34 cellular contexts compared by ENCODE assay signal in the genomic region with DNA sequence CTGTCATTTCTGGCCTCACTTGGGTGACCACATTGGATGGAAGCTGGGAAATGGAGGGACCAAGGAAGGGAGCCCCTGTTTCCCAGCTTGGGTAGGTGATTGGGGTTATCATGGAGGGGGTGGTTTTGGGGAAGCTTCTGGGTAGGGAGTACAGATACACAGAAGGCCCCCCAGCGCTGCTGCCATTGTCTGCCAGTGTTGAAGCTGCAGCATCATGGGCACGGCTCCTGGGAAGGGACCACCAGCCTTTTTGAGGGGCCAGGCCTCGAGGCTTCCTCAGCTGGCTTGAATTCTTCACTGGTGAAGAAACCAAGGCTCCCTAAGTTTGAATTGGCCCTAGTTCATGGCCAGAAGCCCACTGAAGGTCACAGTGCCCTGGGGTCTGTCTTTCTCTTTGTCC. TPM values are rescaled to one million over a fixed set of nuclear protein-coding genes. Genes with fewer than 3 reads are reported as not detected.
DNase-seq lines count a peak whose midpoint lies in the region; ATAC-seq, FAIRE-seq and TF ChIP-seq lines count a peak whose summit lies in the region.
"Had no signal": no experiment of that assay in that cellular context is flagged by ENCODE, and none has a peak within 500 bp of the region (broad histone marks: within the 10 kb centered on the region; RNA-seq: fewer than 3 reads in every experiment).

No MANE protein-coding gene starts in this region.

- H3K36me3 Mint-ChIP-seq in activated CD8-positive, alpha-beta T cell treated with anti-CD3 and anti-CD28 coated beads, Interleukin-2, amount 10 ng/mL, durations not matched to agents 7 days and 5 days (ENCODE audit: low read depth): no peaks in the 10 kb centered on the region
- H3K36me3 Mint-ChIP-seq in activated naive CD8-positive, alpha-beta T cell treated with anti-CD3 and anti-CD28 coated beads for 36 hours: no peaks in the 10 kb centered on the region
- H3K36me3 Mint-ChIP-seq: CD14-positive monocyte; CD4-positive, alpha-beta memory T cell; CD4-positive, CD25-positive, alpha-beta regulatory T cell; CD8-positive, alpha-beta memory T cell; CD8-positive, alpha-beta T cell had no signal

- H3K4me3 Mint-ChIP-seq in activated CD8-positive, alpha-beta T cell treated with anti-CD3 and anti-CD28 coated beads, Interleukin-2, amount 10 ng/mL, durations not matched to agents 7 days and 5 days: no peak overlapping the region
- no peak overlapping the region for H3K4me3 Mint-ChIP-seq in activated naive CD8-positive, alpha-beta T cell treated with anti-CD3 and anti-CD28 coated beads for 36 hours
- H3K4me3 Mint-ChIP-seq: B cell; CD14-positive monocyte; CD4-positive, alpha-beta memory T cell; CD4-positive, alpha-beta T cell; CD8-positive, alpha-beta memory T cell; CD8-positive, alpha-beta T cell had no signal

- FAIRE-seq in bronchial epithelial cell (lab: Jason Lieb, UNC): peak; percentile 18
- FAIRE-seq: A204.1, A549, D721Med had no signal

- H3K9ac ChIP-seq in BLaER1: no peak overlapping the region
- H3K9ac ChIP-seq in BLaER1 treated with 17β-estradiol and CSF1 and Interleukin-3, amounts not matched to agents 10 nM and 100 nM: no peak overlapping the region

- H3K27me3 ChIP-seq in BLaER1: no peaks in the 10 kb centered on the region
- H3K27me3 ChIP-seq in BLaER1 treated with 17β-estradiol and CSF1 and Interleukin-3, amounts not matched to agents 10 nM and 100 nM: no peaks in the 10 kb centered on the region
- H3K27me3 ChIP-seq in bronchial epithelial cell (ENCODE audit: control insufficient read depth, insufficient read depth, low read length): peaks cover 4% of the 10 kb centered on the region
- H3K27me3 ChIP-seq: BE2C had no signal

- POLR2A ChIA-PET in activated CD8-positive, alpha-beta T cell treated with anti-CD3 and anti-CD28 coated beads, Interleukin-2, amount 10 ng/mL, durations not matched to agents 7 days and 5 days (lab: Charles Lee): no interaction called here

- H3K27ac Mint-ChIP-seq in activated CD8-positive, alpha-beta T cell treated with anti-CD3 and anti-CD28 coated beads, Interleukin-2, amount 10 ng/mL, durations not matched to agents 7 days and 5 days: no peak overlapping the region
- H3K27ac Mint-ChIP-seq in activated naive CD8-positive, alpha-beta T cell treated with anti-CD3 and anti-CD28 coated beads for 36 hours: no peak overlapping the region
- H3K27ac Mint-ChIP-seq: B cell; CD14-positive monocyte; CD4-positive, alpha-beta memory T cell; CD4-positive, alpha-beta T cell; CD4-positive, CD25-positive, alpha-beta regulatory T cell; CD8-positive, alpha-beta memory T cell; CD8-positive, alpha-beta T cell had no signal

- no peaks in the 10 kb centered on the region for H3K9me3 Mint-ChIP-seq in activated CD8-positive, alpha-beta T cell treated with anti-CD3 and anti-CD28 coated beads, Interleukin-2, amount 10 ng/mL, durations not matched to agents 7 days and 5 days (ENCODE audit: insufficient read depth)
- no peaks in the 10 kb centered on the region for H3K9me3 Mint-ChIP-seq in activated naive CD8-positive, alpha-beta T cell treated with anti-CD3 and anti-CD28 coated beads for 36 hours
- H3K9me3 Mint-ChIP-seq: CD14-positive monocyte; CD4-positive, alpha-beta memory T cell; CD4-positive, alpha-beta T cell; CD4-positive, CD25-positive, alpha-beta regulatory T cell; CD8-positive, alpha-beta memory T cell; CD8-positive, alpha-beta T cell had no signal

- peaks cover 53% of the 10 kb centered on the region for H3K4me1 ChIP-seq in BLaER1
- H3K4me1 ChIP-seq in BLaER1 treated with 17β-estradiol and CSF1 and Interleukin-3, amounts not matched to agents 10 nM and 100 nM: peaks cover 32 to 76% (median 64%) of the 10 kb centered on the region in 10 experiments
- H3K4me1 ChIP-seq: A549, BE2C, Caco-2 had no signal

- no peaks in the 10 kb centered on the region for H3K9me3 ChIP-seq in BLaER1
- H3K9me3 ChIP-seq in BLaER1 treated with 17β-estradiol and CSF1 and Interleukin-3, amounts not matched to agents 10 nM and 100 nM (replicated peaks in 1 of 11): no peaks in the 10 kb centered on the region
- H3K9me3 ChIP-seq: A549, BE2C, Caco-2 had no signal

- no peak overlapping the region for H3K4me3 ChIP-seq in BLaER1
- no peak overlapping the region for H3K4me3 ChIP-seq in BLaER1 treated with 17β-estradiol and CSF1 and Interleukin-3, amounts not matched to agents 10 nM and 100 nM
- H3K4me3 ChIP-seq in bronchial epithelial cell (ENCODE audit: low read depth, low read length): no peak overlapping the region
- H3K4me3 ChIP-seq: A549 had no signal

- ATAC-seq in activated CD8-positive, alpha-beta T cell treated with anti-CD3 and anti-CD28 coated beads, Interleukin-2, amount 10 ng/mL, durations not matched to agents 7 days and 5 days: no peak
- ATAC-seq: A549; CD8-positive, alpha-beta T cell had no signal

- peaks cover 98% of the 10 kb centered on the region for H4K20me1 ChIP-seq in BLaER1
- H4K20me1 ChIP-seq in BLaER1 treated with 17β-estradiol and CSF1 and Interleukin-3, amounts not matched to agents 10 nM and 100 nM: peaks cover 94 to 100% (median 100%) of the 10 kb centered on the region in 11 experiments; a peak in 21 of 22 replicates

- H3K4me1 Mint-ChIP-seq in activated CD8-positive, alpha-beta T cell treated with anti-CD3 and anti-CD28 coated beads, Interleukin-2, amount 10 ng/mL, durations not matched to agents 7 days and 5 days (ENCODE audit: low read depth): peaks cover 10% of the 10 kb centered on the region
- H3K4me1 Mint-ChIP-seq in activated naive CD8-positive, alpha-beta T cell treated with anti-CD3 and anti-CD28 coated beads for 36 hours: peaks cover 26% of the 10 kb centered on the region
- H3K4me1 Mint-ChIP-seq: CD14-positive monocyte had no signal

- peaks cover 4% of the 10 kb centered on the region for H3K27me3 Mint-ChIP-seq in activated CD8-positive, alpha-beta T cell treated with anti-CD3 and anti-CD28 coated beads, Interleukin-2, amount 10 ng/mL, durations not matched to agents 7 days and 5 days (ENCODE audit: low read depth)
- H3K27me3 Mint-ChIP-seq in activated naive CD8-positive, alpha-beta T cell treated with anti-CD3 and anti-CD28 coated beads for 36 hours: no peaks in the 10 kb centered on the region
- H3K27me3 Mint-ChIP-seq: CD4-positive, alpha-beta T cell had no signal

- CTCF ChIA-PET in activated CD8-positive, alpha-beta T cell treated with anti-CD3 and anti-CD28 coated beads, Interleukin-2, amount 10 ng/mL, durations not matched to agents 7 days and 5 days (lab: Charles Lee): no interaction called here

- DNase-seq in bronchial epithelial cell (ENCODE audit: low read depth): no peak
- no peak for DNase-seq in stimulated activated CD4-positive, alpha-beta T cell treated with anti-CD3 and anti-CD28 coated beads, Interleukin-4, amount 100 ng/mL, for 1 hour
- no peak for DNase-seq in activated CD8-positive, alpha-beta T cell treated with anti-CD3 and anti-CD28 coated beads, Interleukin-2, amount 10 ng/mL, durations not matched to agents 7 days and 5 days
- no peak for DNase-seq in activated naive CD8-positive, alpha-beta T cell treated with anti-CD3 and anti-CD28 coated beads for 36 hours
- DNase-seq: 8988T; ACHN; AML-193; BE2C; C1 segment of cervical spinal cord; Caco-2; Calu3; CD4-positive, alpha-beta memory T cell; CD4-positive, alpha-beta T cell; CD4-positive, CD25-positive, alpha-beta regulatory T cell; CD8-positive, alpha-beta memory T cell; CD8-positive, alpha-beta T cell; COR-L47; DMS 273 treated with DMSO at 0.1 percent for 48 hours; DMS153; DMS53; DMS79; DMS79 treated with DMSO at 0.1 percent for 48 hours; DND-41; EL had no signal

- H3K4me2 ChIP-seq in BLaER1: peak overlapping the region; percentile 72; the same call in 1 of the 2 replicates
- H3K4me2 ChIP-seq in BLaER1 treated with 17β-estradiol and CSF1 and Interleukin-3, amounts not matched to agents 10 nM and 100 nM: peak overlapping the region in 8 of 11 experiments; percentile 18 to 86 (median 81); a peak in 13 of 22 replicates
- H3K4me2 ChIP-seq: A549 had no signal

- H3K36me3 ChIP-seq in BLaER1 (no peaks in the 10 kb centered on the region), bronchial epithelial cell (ENCODE audit: control insufficient read depth, insufficient read depth, low read length) (no peaks in the 10 kb centered on the region)
- H3K36me3 ChIP-seq in BLaER1 treated with 17β-estradiol and CSF1 and Interleukin-3, amounts not matched to agents 10 nM and 100 nM: peaks cover 0 to 8% (median 0%) of the 10 kb centered on the region in 11 experiments; a peak in 2 of 22 replicates
- H3K36me3 ChIP-seq: BE2C had no signal

- no peak for TF ChIP-seq CTCF in bronchial epithelial cell (IDR thresholded peaks at IDR 0.05; ENCODE audit: insufficient read depth, low read length, severe bottlenecking)

- H3K27ac ChIP-seq in BLaER1: no peak overlapping the region
- H3K27ac ChIP-seq in BLaER1 treated with 17β-estradiol and CSF1 and Interleukin-3, amounts not matched to agents 10 nM and 100 nM: no peak overlapping the region
- H3K27ac ChIP-seq: 22Rv1, A549, C4-2B had no signal

RNA-seq across cellular contexts. Expression of a gene that starts 25.2 kb away (rescaled TPM):
- under 0.01 and 0.51 TPM in 2 replicates for total RNA-seq in bronchial epithelial cell
- total RNA-seq in activated CD8-positive, alpha-beta T cell treated with anti-CD3 and anti-CD28 coated beads, Interleukin-2, amount 10 ng/mL, durations not matched to agents 7 days and 5 days: under 1 TPM in 1 of 2 experiments, not detected in 1; 0.10 TPM
- 1 to 10 TPM; 2.2 to 2.5 TPM for total RNA-seq in activated naive CD8-positive, alpha-beta T cell treated with anti-CD3 and anti-CD28 coated beads for 36 hours
- total RNA-seq: G401 had no signal
